In genomic region chr13:96089139-96089538, GRCh38 we compare ENCODE assay signal across 3 cellular contexts.
A peak's percentile ranks its signal among the peaks of the same experiment; 100 is the strongest.
TF ChIP-seq lines count a peak whose summit lies in the region.

No MANE protein-coding gene starts in this region.

TF ChIP-seq in A549, 52 proteins besides CTCF, POLR2A, EP300 and RAD21:
- TF ChIP-seq RCOR1 (IDR thresholded peaks at IDR 0.05; ENCODE audit: low read depth, low read length) (no peak), RNF2 (IDR thresholded peaks at IDR 0.05; ENCODE audit: borderline replicate concordance, low read depth) (0 out of 2 replicates have a peak, but pooled peaks have one; percentile 28), CBX8 (IDR thresholded peaks at IDR 0.05) (peak; percentile 86)

TF ChIP-seq in HCT116, 20 proteins besides CTCF, POLR2A, EP300 and RAD21:
- no peak for TF ChIP-seq ZFX (IDR thresholded peaks at IDR 0.05)
- no peak for TF ChIP-seq ATF3 (IDR thresholded peaks at IDR 0.05)
- TF ChIP-seq, protein P1, sequence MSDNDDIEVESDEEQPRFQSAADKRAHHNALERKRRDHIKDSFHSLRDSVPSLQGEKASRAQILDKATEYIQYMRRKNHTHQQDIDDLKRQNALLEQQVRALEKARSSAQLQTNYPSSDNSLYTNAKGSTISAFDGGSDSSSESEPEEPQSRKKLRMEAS (IDR thresholded peaks at IDR 0.05), result no peak
- TF ChIP-seq, protein P2, sequence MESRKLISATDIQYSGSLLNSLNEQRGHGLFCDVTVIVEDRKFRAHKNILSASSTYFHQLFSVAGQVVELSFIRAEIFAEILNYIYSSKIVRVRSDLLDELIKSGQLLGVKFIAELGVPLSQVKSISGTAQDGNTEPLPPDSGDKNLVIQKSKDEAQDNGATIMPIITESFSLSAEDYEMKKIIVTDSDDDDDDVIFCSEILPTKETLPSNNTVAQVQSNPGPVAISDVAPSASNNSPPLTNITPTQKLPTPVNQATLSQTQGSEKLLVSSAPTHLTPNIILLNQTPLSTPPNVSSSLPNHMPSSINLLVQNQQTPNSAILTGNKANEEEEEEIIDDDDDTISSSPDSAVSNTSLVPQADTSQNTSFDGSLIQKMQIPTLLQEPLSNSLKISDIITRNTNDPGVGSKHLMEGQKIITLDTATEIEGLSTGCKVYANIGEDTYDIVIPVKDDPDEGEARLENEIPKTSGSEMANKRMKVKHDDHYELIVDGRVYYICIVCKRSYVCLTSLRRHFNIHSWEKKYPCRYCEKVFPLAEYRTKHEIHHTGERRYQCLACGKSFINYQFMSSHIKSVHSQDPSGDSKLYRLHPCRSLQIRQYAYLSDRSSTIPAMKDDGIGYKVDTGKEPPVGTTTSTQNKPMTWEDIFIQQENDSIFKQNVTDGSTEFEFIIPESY (IDR thresholded peaks at IDR 0.05; ENCODE audit: extremely low read depth, insufficient replicate concordance, low read length), result no peak
- no peak for TF ChIP-seq EZH2phosphoT487 (IDR thresholded peaks at IDR 0.05; ENCODE audit: borderline replicate concordance)
- TF ChIP-seq SRF (IDR thresholded peaks at IDR 0.05; ENCODE audit: low read depth), result no peak
- TF ChIP-seq EZH2 (IDR thresholded peaks at IDR 0.05), result no peak
- TF ChIP-seq JUND (IDR thresholded peaks at IDR 0.05), result no peak
- no peak for TF ChIP-seq ELF1 (IDR thresholded peaks at IDR 0.05; ENCODE audit: borderline replicate concordance, low read depth)
TF ChIP-seq in HCT116: peak in this region for 0.

TF ChIP-seq in K562, 482 proteins besides CTCF, POLR2A, EP300 and RAD21:
- TF ChIP-seq CBX2 (IDR thresholded peaks at IDR 0.05; ENCODE audit: insufficient read depth, low read length, poor library complexity, severe bottlenecking) (peak; percentile 51), HEY1 (CRISPR knock-in tag; IDR thresholded peaks at IDR 0.05; ENCODE audit: borderline replicate concordance) (no peak)
TF ChIP-seq in K562: peak in this region for 1.
